13 cellular contexts compared by ENCODE assay signal in genomic region chr17:1998426-1998784, GRCh38. TPM values are rescaled to one million over a fixed set of nuclear protein-coding genes. Genes with fewer than 3 reads are reported as not detected.
DNase-seq lines count a peak whose midpoint lies in the region; ATAC-seq, FAIRE-seq and TF ChIP-seq lines count a peak whose summit lies in the region.
"Had no signal": no experiment of that assay in that cellular context is flagged by ENCODE, and none has a peak within 500 bp of the region (broad histone marks: within the 10 kb centered on the region; RNA-seq: fewer than 3 reads in every experiment).

No MANE protein-coding gene starts in this region.

- ATAC-seq in lower lobe of right lung = peak; percentile 35 to 48
- ATAC-seq in upper lobe of left lung (ENCODE audit: low FRiP score in 2 of 2) = peak in 1 of 2 donors; percentile 55
- ATAC-seq in HG03095 (IDR thresholded peaks at IDR 0.05; ENCODE audit: unreplicated experiment) = no peak

- no peak for TF ChIP-seq POLR2A in breast epithelium (IDR thresholded peaks at IDR 0.05)
- TF ChIP-seq POLR2A in upper lobe of left lung (IDR thresholded peaks at IDR 0.05) = no peak

- H3K4me3 Mint-ChIP-seq in MCF 10A (ENCODE audit: unreplicated experiment) = no peak overlapping the region

- H3K9me3 ChIP-seq in breast epithelium = no peaks in the 10 kb centered on the region
- no peaks in the 10 kb centered on the region for H3K9me3 ChIP-seq in ectodermal cell (ENCODE audit: control insufficient read depth, low read length)
- H3K9me3 ChIP-seq in lower lobe of right lung = no peaks in the 10 kb centered on the region
- no peaks in the 10 kb centered on the region for H3K9me3 ChIP-seq in upper lobe of left lung

- H3K9me3 Mint-ChIP-seq in MCF 10A (ENCODE audit: unreplicated experiment) = no peaks in the 10 kb centered on the region
- H3K9me3 Mint-ChIP-seq: activated naive CD4-positive, alpha-beta T cell treated with anti-CD3 and anti-CD28 coated beads, Interleukin-2, amount 50 U/mL, for 72 hours; T-helper 1 cell treated with Interleukin-12 subunit alpha and Interleukin-12 subunit beta and Interleukin-4 antibody, amounts not matched to agents 30 μg/mL and 1 μg/mL, for 36 hours had no signal

- WGBS in ectodermal cell, 2 experiments = 6 to 7% methylated on average over 48 of the region's 48 CpGs
- WGBS in upper lobe of left lung, 2 donors = 3% methylated on average over 6 of the region's 48 CpGs; no CpG with 5 or more reads in 1 of the 2 donors

- H3K36me3 ChIP-seq in breast epithelium (no peaks in the 10 kb centered on the region), ectodermal cell (ENCODE audit: control insufficient read depth, insufficient read depth, low read length) (no peaks in the 10 kb centered on the region), lower lobe of right lung (no peaks in the 10 kb centered on the region), upper lobe of left lung (no peaks in the 10 kb centered on the region)

- no peak for FAIRE-seq in HTR-8/SVneo (lab: Jason Lieb, UNC)
- FAIRE-seq: GM12892 had no signal

- H3K27me3 ChIP-seq in breast epithelium (no peaks in the 10 kb centered on the region), ectodermal cell (ENCODE audit: control insufficient read depth, insufficient read depth, low read length, poor library complexity, severe bottlenecking) (peaks cover 10% of the 10 kb centered on the region), lower lobe of right lung (ENCODE audit: low read depth) (peaks cover 6% of the 10 kb centered on the region), upper lobe of left lung (peaks cover 0 to 6% (median 0%) of the 10 kb centered on the region in 4 donors)

- intact Hi-C loops in breast epithelium (cut with DNase I; ENCODE audit: low total_unique reads) = loop anchor here (5.0 kb wide), 1 partner anchor 1554 kb away; no protein-coding TSS in a partner anchor
- intact Hi-C loops in MCF 10A (cut with micrococcal nuclease) = no loop called here
- intact Hi-C loops in lower lobe of right lung (cut with DNase I) = no loop called here

- H3K4me1 ChIP-seq in breast epithelium (peaks cover 6 to 21% of the 10 kb centered on the region in 2 donors), ectodermal cell (ENCODE audit: control insufficient read depth, insufficient read depth, low read length) (peaks cover 42% of the 10 kb centered on the region), lower lobe of right lung (peaks cover 27% of the 10 kb centered on the region), upper lobe of left lung (peaks cover 27 to 46% (median 35%) of the 10 kb centered on the region in 4 donors)

- DNase-seq in breast epithelium (ENCODE audit: low spot score in 2 of 2) (no peak), MCF 10A (ENCODE audit: unreplicated experiment) (no peak), lower lobe of right lung (no peak), upper lobe of left lung (no peak), HTR-8/SVneo (ENCODE audit: insufficient read length, low spot score) (no peak), middle frontal gyrus (ENCODE audit: extremely low spot score, low spot score) (no peak)
- DNase-seq: CD4-positive, CD25-positive, alpha-beta regulatory T cell; head of caudate nucleus had no signal

- H3K27me3 Mint-ChIP-seq in MCF 10A (ENCODE audit: insufficient read depth, unreplicated experiment) = no peaks in the 10 kb centered on the region

- POLR2A ChIA-PET in MCF 10A (lab: Yijun Ruan, JAX) = no interaction called here

- peaks cover 21% of the 10 kb centered on the region for H3K4me1 Mint-ChIP-seq in MCF 10A (ENCODE audit: insufficient read depth, unreplicated experiment)

- CTCF ChIA-PET in MCF 10A (lab: Yijun Ruan, JAX) = interaction anchor here (1.3 kb wide), 1 partner anchor 26 kb away, joined by 4 read pairs; no protein-coding TSS in a partner anchor

- H3K27ac Mint-ChIP-seq in MCF 10A (ENCODE audit: low read depth, unreplicated experiment) = no peak overlapping the region
- H3K27ac Mint-ChIP-seq: activated naive CD4-positive, alpha-beta T cell treated with anti-CD3 and anti-CD28 coated beads, Interleukin-2, amount 50 U/mL, for 72 hours; CD4-positive, CD25-positive, alpha-beta regulatory T cell; T-helper 1 cell treated with Interleukin-12 subunit alpha and Interleukin-12 subunit beta and Interleukin-4 antibody, amounts not matched to agents 30 μg/mL and 1 μg/mL, for 36 hours had no signal

- TF ChIP-seq EP300 in upper lobe of left lung (IDR thresholded peaks at IDR 0.05) = no peak

- H3K27ac ChIP-seq in breast epithelium = peak overlapping the region; percentile 89
- H3K27ac ChIP-seq in ectodermal cell (ENCODE audit: insufficient read depth, low read depth, low read length, poor library complexity, severe bottlenecking) = no peak overlapping the region
- peak overlapping the region; percentile 60 for H3K27ac ChIP-seq in lower lobe of right lung
- peak overlapping the region; percentile 42 to 68 (median 54) for H3K27ac ChIP-seq in upper lobe of left lung

- TF ChIP-seq CTCF in breast epithelium (IDR thresholded peaks at IDR 0.05) = no peak
- TF ChIP-seq CTCF in MCF 10A (IDR thresholded peaks at IDR 0.05; ENCODE audit: unreplicated experiment) = no peak
- no peak for TF ChIP-seq CTCF in lower lobe of right lung (IDR thresholded peaks at IDR 0.05)
- no peak for TF ChIP-seq CTCF in upper lobe of left lung (IDR thresholded peaks at IDR 0.05)

- H3K4me3 ChIP-seq in breast epithelium = peak overlapping the region; percentile 55 to 83 (median 59)
- peak overlapping the region; percentile 30 for H3K4me3 ChIP-seq in ectodermal cell (ENCODE audit: insufficient read depth, low read depth, low read length)
- peak overlapping the region; percentile 57 for H3K4me3 ChIP-seq in lower lobe of right lung
- peak overlapping the region; percentile 2 to 61 (median 55) for H3K4me3 ChIP-seq in upper lobe of left lung

- peaks cover 4% of the 10 kb centered on the region for H3K36me3 Mint-ChIP-seq in MCF 10A (ENCODE audit: insufficient read depth, unreplicated experiment)

- BruUV-seq in MCF 10A (replicated peaks; lab: Mats Ljungman, UMichigan) = no TSS peak

RNA-seq across cellular contexts. Expression of gene RTN4RL1, which starts 26.7 kb away (rescaled TPM):
- total RNA-seq in breast epithelium (10 to 100 TPM in 2 of 3 donors, 1 to 10 TPM in 1; 3.8 to 19.6 (median 14.1) TPM), MCF 10A (2022) (2.9 and 3.6 TPM in 2 replicates), lower lobe of right lung (5.8 TPM), upper lobe of left lung (1 to 10 TPM; 5.1 to 7.3 (median 6.2) TPM)
- 10.9 TPM for polyA plus RNA-seq in ectodermal cell (2013, experiment 1 of 4)
- 12.4 TPM for polyA plus RNA-seq in ectodermal cell (2013, experiment 2 of 4)
- 6.5 TPM for polyA plus RNA-seq in ectodermal cell (2013, experiment 3 of 4)
- 7.7 TPM for polyA plus RNA-seq in ectodermal cell (2013, experiment 4 of 4)

RNA-seq across cellular contexts. Expression of gene DPH1, which starts 31.5 kb away (rescaled TPM):
- total RNA-seq in breast epithelium (10 to 100 TPM; 28.3 to 66.6 (median 55.7) TPM), MCF 10A (2022) (29.7 and 45.2 TPM in 2 replicates), lower lobe of right lung (38.0 TPM), upper lobe of left lung (100 to 1,000 TPM in 1 of 6 donors, 10 to 100 TPM in 5; 28.8 to 129 (median 45.1) TPM)
- polyA plus RNA-seq in ectodermal cell (2013, experiment 1 of 4) = 36.8 TPM
- polyA plus RNA-seq in ectodermal cell (2013, experiment 2 of 4) = 37.0 TPM
- 31.4 TPM for polyA plus RNA-seq in ectodermal cell (2013, experiment 3 of 4)
- 40.0 TPM for polyA plus RNA-seq in ectodermal cell (2013, experiment 4 of 4)

RNA-seq across cellular contexts. Expression of gene OVCA2, which starts 43.4 kb away (rescaled TPM):
- 10 to 100 TPM; 24.3 to 35.4 (median 32.5) TPM for total RNA-seq in breast epithelium
- 28.8 and 33.5 TPM in 2 replicates for total RNA-seq in MCF 10A (2022)
- 24.3 TPM for polyA plus RNA-seq in ectodermal cell (2013, experiment 1 of 4)
- polyA plus RNA-seq in ectodermal cell (2013, experiment 2 of 4) = 21.0 TPM
- polyA plus RNA-seq in ectodermal cell (2013, experiment 3 of 4) = 23.4 TPM
- 29.3 TPM for polyA plus RNA-seq in ectodermal cell (2013, experiment 4 of 4)
- total RNA-seq in lower lobe of right lung = 20.3 TPM
- total RNA-seq in upper lobe of left lung = 10 to 100 TPM; 20.1 to 56.1 (median 33.5) TPM

RNA-seq across cellular contexts. Expression of gene HIC1, which starts 56.5 kb away (rescaled TPM):
- 10 to 100 TPM; 12.6 to 16.4 (median 12.7) TPM for total RNA-seq in breast epithelium
- total RNA-seq in MCF 10A (2022) = 0.59 and 1.0 TPM in 2 replicates
- 0.56 TPM for polyA plus RNA-seq in ectodermal cell (2013, experiment 1 of 4)
- polyA plus RNA-seq in ectodermal cell (2013, experiment 2 of 4) = not detected
- 0.21 TPM for polyA plus RNA-seq in ectodermal cell (2013, experiment 3 of 4)
- 0.20 TPM for polyA plus RNA-seq in ectodermal cell (2013, experiment 4 of 4)
- 20.6 TPM for total RNA-seq in lower lobe of right lung
- 10 to 100 TPM in 5 of 6 donors, 1 to 10 TPM in 1; 8.0 to 25.5 (median 19.1) TPM for total RNA-seq in upper lobe of left lung
